ENCODE assay signal across 1 cellular context in the genomic region with DNA sequence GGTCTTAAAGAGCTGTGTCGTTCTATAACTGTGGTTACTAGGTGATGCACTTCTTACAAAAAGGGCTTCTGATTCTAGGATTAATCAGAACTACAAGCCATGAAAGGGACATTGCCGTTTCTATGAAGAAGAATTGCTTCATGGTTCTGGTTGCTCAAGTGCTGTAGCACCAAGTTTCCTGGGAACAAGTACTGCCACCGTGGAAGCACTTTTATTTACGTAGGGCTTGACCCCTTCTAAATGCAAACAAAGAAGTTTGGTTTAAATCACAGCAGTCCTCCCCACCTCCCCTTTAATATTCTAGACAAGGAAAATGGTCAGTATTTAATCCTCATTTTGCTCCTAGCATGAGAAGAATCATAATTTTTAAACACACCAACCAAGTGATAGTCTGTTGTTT.
TF ChIP-seq lines count a peak whose summit lies in the region.

No MANE protein-coding gene starts in this region.

TF ChIP-seq in HepG2, 621 proteins besides CTCF, POLR2A, EP300 and RAD21 (continued from another document and continues in another):
- TF ChIP-seq GABPA (IDR thresholded peaks at IDR 0.05; ENCODE audit: low read depth, low read length) (no peak), GABPA (CRISPR knock-in tag; IDR thresholded peaks at IDR 0.05; ENCODE audit: low read depth) (no peak), MIER3 (CRISPR knock-in tag; IDR thresholded peaks at IDR 0.05; ENCODE audit: borderline replicate concordance) (0 out of 2 replicates have a peak, but pooled peaks have one; percentile 21), ZNF761 (CRISPR knock-in tag; conservative IDR thresholded peaks at IDR 0.05) (no peak), ZSCAN12 (CRISPR knock-in tag; IDR thresholded peaks at IDR 0.05) (no peak), ZNF121 (CRISPR knock-in tag; IDR thresholded peaks at IDR 0.05) (no peak), DPF2 (CRISPR knock-in tag; IDR thresholded peaks at IDR 0.05; ENCODE audit: borderline replicate concordance, low read depth) (no peak), ZSCAN21 (CRISPR knock-in tag; IDR thresholded peaks at IDR 0.05; ENCODE audit: borderline replicate concordance) (peak; percentile 100), SOX5 (CRISPR knock-in tag; IDR thresholded peaks at IDR 0.05; ENCODE audit: borderline replicate concordance) (peak; percentile 49; the same call in 1 of the 2 replicates), KLF16 (CRISPR knock-in tag; IDR thresholded peaks at IDR 0.05) (no peak), FOSL1 (CRISPR knock-in tag; IDR thresholded peaks at IDR 0.05; ENCODE audit: borderline replicate concordance) (no peak), REL (CRISPR knock-in tag; conservative IDR thresholded peaks at IDR 0.05) (no peak), ZNF777 (CRISPR knock-in tag; IDR thresholded peaks at IDR 0.05) (no peak), ZNF839 (CRISPR knock-in tag; IDR thresholded peaks at IDR 0.05; ENCODE audit: borderline replicate concordance) (no peak), FOSL2 (CRISPR knock-in tag; IDR thresholded peaks at IDR 0.05) (peak; percentile 41), BHLHE40 (IDR thresholded peaks at IDR 0.05; ENCODE audit: low read length) (no peak), ZSCAN9 (CRISPR knock-in tag; IDR thresholded peaks at IDR 0.05; ENCODE audit: borderline replicate concordance) (peak; percentile 96), ZMYM4 (CRISPR knock-in tag; IDR thresholded peaks at IDR 0.05) (peak; percentile 71), SIX4 (CRISPR knock-in tag; IDR thresholded peaks at IDR 0.05) (no peak)
- TF ChIP-seq, protein P1, sequence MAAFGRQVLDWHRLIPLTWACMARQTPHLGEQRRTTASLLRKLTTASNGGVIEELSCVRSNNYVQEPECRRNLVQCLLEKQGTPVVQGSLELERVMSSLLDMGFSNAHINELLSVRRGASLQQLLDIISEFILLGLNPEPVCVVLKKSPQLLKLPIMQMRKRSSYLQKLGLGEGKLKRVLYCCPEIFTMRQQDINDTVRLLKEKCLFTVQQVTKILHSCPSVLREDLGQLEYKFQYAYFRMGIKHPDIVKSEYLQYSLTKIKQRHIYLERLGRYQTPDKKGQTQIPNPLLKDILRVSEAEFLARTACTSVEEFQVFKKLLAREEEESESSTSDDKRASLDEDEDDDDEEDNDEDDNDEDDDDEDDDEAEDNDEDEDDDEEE (CRISPR knock-in tag; IDR thresholded peaks at IDR 0.05) = no peak
- TF ChIP-seq, protein P2, sequence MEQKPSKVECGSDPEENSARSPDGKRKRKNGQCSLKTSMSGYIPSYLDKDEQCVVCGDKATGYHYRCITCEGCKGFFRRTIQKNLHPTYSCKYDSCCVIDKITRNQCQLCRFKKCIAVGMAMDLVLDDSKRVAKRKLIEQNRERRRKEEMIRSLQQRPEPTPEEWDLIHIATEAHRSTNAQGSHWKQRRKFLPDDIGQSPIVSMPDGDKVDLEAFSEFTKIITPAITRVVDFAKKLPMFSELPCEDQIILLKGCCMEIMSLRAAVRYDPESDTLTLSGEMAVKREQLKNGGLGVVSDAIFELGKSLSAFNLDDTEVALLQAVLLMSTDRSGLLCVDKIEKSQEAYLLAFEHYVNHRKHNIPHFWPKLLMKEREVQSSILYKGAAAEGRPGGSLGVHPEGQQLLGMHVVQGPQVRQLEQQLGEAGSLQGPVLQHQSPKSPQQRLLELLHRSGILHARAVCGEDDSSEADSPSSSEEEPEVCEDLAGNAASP (CRISPR knock-in tag; IDR thresholded peaks at IDR 0.05; ENCODE audit: borderline replicate concordance) = no peak; the same call in 1 of the 2 replicates
- TF ChIP-seq, protein P3, sequence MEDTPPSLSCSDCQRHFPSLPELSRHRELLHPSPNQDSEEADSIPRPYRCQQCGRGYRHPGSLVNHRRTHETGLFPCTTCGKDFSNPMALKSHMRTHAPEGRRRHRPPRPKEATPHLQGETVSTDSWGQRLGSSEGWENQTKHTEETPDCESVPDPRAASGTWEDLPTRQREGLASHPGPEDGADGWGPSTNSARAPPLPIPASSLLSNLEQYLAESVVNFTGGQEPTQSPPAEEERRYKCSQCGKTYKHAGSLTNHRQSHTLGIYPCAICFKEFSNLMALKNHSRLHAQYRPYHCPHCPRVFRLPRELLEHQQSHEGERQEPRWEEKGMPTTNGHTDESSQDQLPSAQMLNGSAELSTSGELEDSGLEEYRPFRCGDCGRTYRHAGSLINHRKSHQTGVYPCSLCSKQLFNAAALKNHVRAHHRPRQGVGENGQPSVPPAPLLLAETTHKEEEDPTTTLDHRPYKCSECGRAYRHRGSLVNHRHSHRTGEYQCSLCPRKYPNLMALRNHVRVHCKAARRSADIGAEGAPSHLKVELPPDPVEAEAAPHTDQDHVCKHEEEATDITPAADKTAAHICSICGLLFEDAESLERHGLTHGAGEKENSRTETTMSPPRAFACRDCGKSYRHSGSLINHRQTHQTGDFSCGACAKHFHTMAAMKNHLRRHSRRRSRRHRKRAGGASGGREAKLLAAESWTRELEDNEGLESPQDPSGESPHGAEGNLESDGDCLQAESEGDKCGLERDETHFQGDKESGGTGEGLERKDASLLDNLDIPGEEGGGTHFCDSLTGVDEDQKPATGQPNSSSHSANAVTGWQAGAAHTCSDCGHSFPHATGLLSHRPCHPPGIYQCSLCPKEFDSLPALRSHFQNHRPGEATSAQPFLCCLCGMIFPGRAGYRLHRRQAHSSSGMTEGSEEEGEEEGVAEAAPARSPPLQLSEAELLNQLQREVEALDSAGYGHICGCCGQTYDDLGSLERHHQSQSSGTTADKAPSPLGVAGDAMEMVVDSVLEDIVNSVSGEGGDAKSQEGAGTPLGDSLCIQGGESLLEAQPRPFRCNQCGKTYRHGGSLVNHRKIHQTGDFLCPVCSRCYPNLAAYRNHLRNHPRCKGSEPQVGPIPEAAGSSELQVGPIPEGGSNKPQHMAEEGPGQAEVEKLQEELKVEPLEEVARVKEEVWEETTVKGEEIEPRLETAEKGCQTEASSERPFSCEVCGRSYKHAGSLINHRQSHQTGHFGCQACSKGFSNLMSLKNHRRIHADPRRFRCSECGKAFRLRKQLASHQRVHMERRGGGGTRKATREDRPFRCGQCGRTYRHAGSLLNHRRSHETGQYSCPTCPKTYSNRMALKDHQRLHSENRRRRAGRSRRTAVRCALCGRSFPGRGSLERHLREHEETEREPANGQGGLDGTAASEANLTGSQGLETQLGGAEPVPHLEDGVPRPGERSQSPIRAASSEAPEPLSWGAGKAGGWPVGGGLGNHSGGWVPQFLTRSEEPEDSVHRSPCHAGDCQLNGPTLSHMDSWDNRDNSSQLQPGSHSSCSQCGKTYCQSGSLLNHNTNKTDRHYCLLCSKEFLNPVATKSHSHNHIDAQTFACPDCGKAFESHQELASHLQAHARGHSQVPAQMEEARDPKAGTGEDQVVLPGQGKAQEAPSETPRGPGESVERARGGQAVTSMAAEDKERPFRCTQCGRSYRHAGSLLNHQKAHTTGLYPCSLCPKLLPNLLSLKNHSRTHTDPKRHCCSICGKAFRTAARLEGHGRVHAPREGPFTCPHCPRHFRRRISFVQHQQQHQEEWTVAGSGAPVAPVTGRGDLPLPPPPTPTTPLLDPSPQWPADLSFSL (CRISPR knock-in tag; IDR thresholded peaks at IDR 0.05) = no peak
- TF ChIP-seq, protein P4, sequence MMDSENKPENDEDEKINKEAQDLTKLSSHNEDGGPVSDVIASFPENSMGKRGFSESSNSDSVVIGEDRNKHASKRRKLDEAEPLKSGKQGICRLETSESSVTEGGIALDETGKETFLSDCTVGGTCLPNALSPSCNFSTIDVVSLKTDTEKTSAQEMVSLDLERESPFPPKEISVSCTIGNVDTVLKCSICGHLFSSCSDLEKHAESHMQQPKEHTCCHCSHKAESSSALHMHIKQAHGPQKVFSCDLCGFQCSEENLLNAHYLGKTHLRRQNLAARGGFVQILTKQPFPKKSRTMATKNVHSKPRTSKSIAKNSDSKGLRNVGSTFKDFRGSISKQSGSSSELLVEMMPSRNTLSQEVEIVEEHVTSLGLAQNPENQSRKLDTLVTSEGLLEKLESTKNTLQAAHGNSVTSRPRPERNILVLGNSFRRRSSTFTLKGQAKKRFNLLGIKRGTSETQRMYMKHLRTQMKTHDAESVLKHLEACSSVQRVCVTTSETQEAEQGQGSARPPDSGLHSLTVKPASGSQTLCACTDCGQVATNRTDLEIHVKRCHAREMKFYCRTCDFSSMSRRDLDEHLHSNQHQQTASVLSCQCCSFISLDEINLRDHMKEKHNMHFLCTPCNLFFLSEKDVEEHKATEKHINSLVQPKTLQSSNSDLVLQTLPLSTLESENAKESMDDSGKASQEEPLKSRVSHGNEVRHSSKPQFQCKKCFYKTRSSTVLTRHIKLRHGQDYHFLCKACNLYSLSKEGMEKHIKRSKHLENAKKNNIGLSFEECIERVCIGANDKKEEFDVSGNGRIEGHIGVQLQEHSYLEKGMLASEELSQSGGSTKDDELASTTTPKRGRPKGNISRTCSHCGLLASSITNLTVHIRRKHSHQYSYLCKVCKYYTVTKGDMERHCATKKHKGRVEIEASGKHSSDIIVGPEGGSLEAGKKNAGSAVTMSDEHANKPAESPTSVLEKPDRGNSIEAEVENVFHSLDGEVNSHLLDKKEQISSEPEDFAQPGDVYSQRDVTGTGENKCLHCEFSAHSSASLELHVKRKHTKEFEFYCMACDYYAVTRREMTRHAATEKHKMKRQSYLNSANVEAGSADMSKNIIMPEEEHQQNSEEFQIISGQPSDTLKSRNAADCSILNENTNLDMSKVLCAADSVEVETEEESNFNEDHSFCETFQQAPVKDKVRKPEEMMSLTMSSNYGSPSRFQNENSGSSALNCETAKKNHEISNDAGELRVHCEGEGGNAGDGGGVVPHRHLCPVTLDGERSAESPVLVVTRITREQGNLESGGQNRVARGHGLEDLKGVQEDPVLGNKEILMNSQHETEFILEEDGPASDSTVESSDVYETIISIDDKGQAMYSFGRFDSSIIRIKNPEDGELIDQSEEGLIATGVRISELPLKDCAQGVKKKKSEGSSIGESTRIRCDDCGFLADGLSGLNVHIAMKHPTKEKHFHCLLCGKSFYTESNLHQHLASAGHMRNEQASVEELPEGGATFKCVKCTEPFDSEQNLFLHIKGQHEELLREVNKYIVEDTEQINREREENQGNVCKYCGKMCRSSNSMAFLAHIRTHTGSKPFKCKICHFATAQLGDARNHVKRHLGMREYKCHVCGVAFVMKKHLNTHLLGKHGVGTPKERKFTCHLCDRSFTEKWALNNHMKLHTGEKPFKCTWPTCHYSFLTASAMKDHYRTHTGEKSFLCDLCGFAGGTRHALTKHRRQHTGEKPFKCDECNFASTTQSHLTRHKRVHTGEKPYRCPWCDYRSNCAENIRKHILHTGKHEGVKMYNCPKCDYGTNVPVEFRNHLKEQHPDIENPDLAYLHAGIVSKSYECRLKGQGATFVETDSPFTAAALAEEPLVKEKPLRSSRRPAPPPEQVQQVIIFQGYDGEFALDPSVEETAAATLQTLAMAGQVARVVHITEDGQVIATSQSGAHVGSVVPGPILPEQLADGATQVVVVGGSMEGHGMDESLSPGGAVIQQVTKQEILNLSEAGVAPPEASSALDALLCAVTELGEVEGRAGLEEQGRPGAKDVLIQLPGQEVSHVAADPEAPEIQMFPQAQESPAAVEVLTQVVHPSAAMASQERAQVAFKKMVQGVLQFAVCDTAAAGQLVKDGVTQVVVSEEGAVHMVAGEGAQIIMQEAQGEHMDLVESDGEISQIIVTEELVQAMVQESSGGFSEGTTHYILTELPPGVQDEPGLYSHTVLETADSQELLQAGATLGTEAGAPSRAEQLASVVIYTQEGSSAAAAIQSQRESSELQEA (CRISPR knock-in tag; IDR thresholded peaks at IDR 0.05; ENCODE audit: not compliant biosample characterization) = no peak
- TF ChIP-seq, protein P5, sequence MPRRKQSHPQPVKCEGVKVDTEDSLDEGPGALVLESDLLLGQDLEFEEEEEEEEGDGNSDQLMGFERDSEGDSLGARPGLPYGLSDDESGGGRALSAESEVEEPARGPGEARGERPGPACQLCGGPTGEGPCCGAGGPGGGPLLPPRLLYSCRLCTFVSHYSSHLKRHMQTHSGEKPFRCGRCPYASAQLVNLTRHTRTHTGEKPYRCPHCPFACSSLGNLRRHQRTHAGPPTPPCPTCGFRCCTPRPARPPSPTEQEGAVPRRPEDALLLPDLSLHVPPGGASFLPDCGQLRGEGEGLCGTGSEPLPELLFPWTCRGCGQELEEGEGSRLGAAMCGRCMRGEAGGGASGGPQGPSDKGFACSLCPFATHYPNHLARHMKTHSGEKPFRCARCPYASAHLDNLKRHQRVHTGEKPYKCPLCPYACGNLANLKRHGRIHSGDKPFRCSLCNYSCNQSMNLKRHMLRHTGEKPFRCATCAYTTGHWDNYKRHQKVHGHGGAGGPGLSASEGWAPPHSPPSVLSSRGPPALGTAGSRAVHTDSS (CRISPR knock-in tag; conservative IDR thresholded peaks at IDR 0.05) = no peak
- TF ChIP-seq, protein P6, sequence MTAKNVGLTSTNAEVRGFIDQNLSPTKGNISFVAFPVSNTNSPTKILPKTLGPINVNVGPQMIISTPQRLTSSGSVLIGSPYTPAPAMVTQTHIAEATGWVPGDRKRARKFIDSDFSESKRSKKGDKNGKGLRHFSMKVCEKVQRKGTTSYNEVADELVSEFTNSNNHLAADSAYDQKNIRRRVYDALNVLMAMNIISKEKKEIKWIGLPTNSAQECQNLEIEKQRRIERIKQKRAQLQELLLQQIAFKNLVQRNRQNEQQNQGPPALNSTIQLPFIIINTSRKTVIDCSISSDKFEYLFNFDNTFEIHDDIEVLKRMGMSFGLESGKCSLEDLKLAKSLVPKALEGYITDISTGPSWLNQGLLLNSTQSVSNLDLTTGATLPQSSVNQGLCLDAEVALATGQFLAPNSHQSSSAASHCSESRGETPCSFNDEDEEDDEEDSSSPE (CRISPR knock-in tag; IDR thresholded peaks at IDR 0.05) = no peak
- TF ChIP-seq, protein P7, sequence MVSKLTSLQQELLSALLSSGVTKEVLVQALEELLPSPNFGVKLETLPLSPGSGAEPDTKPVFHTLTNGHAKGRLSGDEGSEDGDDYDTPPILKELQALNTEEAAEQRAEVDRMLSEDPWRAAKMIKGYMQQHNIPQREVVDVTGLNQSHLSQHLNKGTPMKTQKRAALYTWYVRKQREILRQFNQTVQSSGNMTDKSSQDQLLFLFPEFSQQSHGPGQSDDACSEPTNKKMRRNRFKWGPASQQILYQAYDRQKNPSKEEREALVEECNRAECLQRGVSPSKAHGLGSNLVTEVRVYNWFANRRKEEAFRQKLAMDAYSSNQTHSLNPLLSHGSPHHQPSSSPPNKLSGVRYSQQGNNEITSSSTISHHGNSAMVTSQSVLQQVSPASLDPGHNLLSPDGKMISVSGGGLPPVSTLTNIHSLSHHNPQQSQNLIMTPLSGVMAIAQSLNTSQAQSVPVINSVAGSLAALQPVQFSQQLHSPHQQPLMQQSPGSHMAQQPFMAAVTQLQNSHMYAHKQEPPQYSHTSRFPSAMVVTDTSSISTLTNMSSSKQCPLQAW (CRISPR knock-in tag; IDR thresholded peaks at IDR 0.05) = no peak
